In genomic region chr1:215132156-215132555, GRCh38 we compare ENCODE assay signal across 1 cellular context.
TF ChIP-seq lines count a peak whose summit lies in the region.

No MANE protein-coding gene starts in this region.

TF ChIP-seq in HepG2, 621 proteins besides CTCF, POLR2A, EP300 and RAD21:
- TF ChIP-seq ATF7 (IDR thresholded peaks at IDR 0.05) (peak; percentile 28; the same call in 1 of the 2 replicates), ATF7 (CRISPR knock-in tag; IDR thresholded peaks at IDR 0.05) (no peak), ZSCAN20 (CRISPR knock-in tag; IDR thresholded peaks at IDR 0.05; ENCODE audit: borderline replicate concordance) (no peak), FOXC1 (CRISPR knock-in tag; IDR thresholded peaks at IDR 0.05; ENCODE audit: borderline replicate concordance) (no peak)
